8 cellular contexts compared by ENCODE assay signal in the genomic region with DNA sequence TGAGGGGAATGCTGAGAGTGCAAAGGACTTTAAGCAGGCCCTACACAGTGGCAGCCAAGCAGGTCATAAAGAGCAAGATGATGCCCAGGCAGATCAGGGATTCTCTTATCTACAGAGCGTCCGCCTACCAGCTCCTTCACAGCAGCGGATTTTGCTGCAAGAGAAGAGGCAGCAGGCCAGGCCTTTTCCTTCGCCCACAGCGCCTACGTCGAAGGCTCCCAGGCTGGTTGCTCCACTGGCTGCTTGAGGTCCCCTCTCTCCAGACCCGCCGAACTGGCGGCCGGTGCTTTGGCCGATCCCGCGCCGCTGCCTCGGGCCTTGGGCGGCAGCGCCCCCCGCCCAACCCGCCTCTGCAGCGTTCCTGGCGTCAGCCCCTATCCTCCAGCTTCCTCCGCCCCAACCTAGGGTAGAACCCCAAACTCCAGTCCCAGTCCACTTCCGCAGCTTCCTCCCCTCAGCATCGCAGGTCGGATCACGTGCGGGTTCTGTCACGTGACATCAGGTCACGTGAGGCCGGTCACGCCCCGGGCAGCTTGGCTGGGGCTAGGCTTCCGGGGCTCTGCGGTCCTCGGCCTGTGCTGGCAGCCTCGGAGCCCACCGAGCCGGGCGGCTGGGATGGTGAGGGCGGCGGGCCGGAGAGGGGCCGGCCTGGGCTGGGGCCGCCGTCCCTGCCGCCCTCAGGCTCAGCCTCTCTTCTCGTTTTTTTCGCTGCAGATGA. TPM values are rescaled to one million over a fixed set of nuclear protein-coding genes. Genes with fewer than 3 reads are reported as not detected.
DNase-seq lines count a peak whose midpoint lies in the region; ATAC-seq, FAIRE-seq and TF ChIP-seq lines count a peak whose summit lies in the region.
"Not testable (repeated sequence)": the region's sequence is repeated elsewhere in the genome, so short reads cannot be mapped to it uniquely, and the experiment has no call there.

Gene WASHC2C (plus strand): TSS at position 564 of the 718 bp plus-strand sequence. CDS start 52 bp downstream, at position 616.

- H3K9me3 ChIP-seq in HepG2 (ENCODE audit: low read length) = not testable (repeated sequence)

- H3K36me3 Mint-ChIP-seq in activated CD8-positive, alpha-beta T cell treated with anti-CD3 and anti-CD28 coated beads, Interleukin-2, amount 10 ng/mL, durations not matched to agents 7 days and 5 days (ENCODE audit: low read depth) = not testable (repeated sequence)

- CTCF ChIA-PET in activated CD8-positive, alpha-beta T cell treated with anti-CD3 and anti-CD28 coated beads, Interleukin-2, amount 10 ng/mL, durations not matched to agents 7 days and 5 days (lab: Charles Lee); HepG2 (lab: Yijun Ruan, JAX; ENCODE audit: low intra/inter-chr PET ratio, low total read pairs): not testable (repeated sequence)

- POLR2A ChIA-PET in activated CD8-positive, alpha-beta T cell treated with anti-CD3 and anti-CD28 coated beads, Interleukin-2, amount 10 ng/mL, durations not matched to agents 7 days and 5 days (lab: Charles Lee) = interaction anchor here (1.7 kb wide), 1 partner anchor 55 kb away, joined by 3 read pairs; the partner anchor contains the start of gene ZFAND4
- POLR2A ChIA-PET in HepG2 (lab: Yijun Ruan, JAX) = not testable (repeated sequence)

- TF ChIP-seq EP300 in HepG2 (IDR thresholded peaks at IDR 0.05; ENCODE audit: low read depth in 2 of 2, low read length in 2 of 2) (peak in 1 of 2 experiments; percentile 43; a peak in 1 of 4 replicates), HepG2 (CRISPR knock-in tag; IDR thresholded peaks at IDR 0.05; ENCODE audit: borderline replicate concordance) (peak; percentile 77)

- in situ Hi-C loops in HepG2 (cut with HindIII; ENCODE audit: extremely low pct_ligation_motif_present, low pct_unique_long_range_greater_than_20kb) = not testable (repeated sequence)

- peak within 1 kb of the TSS; percentile 58 to 98 (median 80) for H3K4me3 ChIP-seq in dorsolateral prefrontal cortex
- peak within 1 kb of the TSS; percentile 64 to 86 (median 81) for H3K4me3 ChIP-seq in HepG2 (replicated peaks in 1 of 3; ENCODE audit: insufficient read depth in 1 of 3, low read depth in 2 of 3, low read length in 3 of 3)

- TF ChIP-seq CTCF in dorsolateral prefrontal cortex (IDR thresholded peaks at IDR 0.05 in 54 of 56, conservative IDR thresholded peaks at IDR 0.05 in 2 of 56; ENCODE audit: low read depth in 1 of 56, partially characterized antibody in 56 of 56) = peak in 9 of 56 donors; percentile 13 to 43 (median 21)
- TF ChIP-seq CTCF in HepG2 (CRISPR knock-in tag; IDR thresholded peaks at IDR 0.05) = peak; percentile 29

- H3K27me3 ChIP-seq in dorsolateral prefrontal cortex; HepG2 (ENCODE audit: control insufficient read depth in 1 of 2, insufficient read depth in 2 of 2, low read length in 2 of 2): not testable (repeated sequence)

- TSS peak; percentile 93 for BruUV-seq in HepG2 (replicated peaks; lab: Mats Ljungman, UMichigan)

- TF ChIP-seq RAD21 in HepG2 (CRISPR knock-in tag; IDR thresholded peaks at IDR 0.05) = peak; percentile 54; the same call in 1 of the 2 replicates

- H3K4me1 Mint-ChIP-seq in activated CD8-positive, alpha-beta T cell treated with anti-CD3 and anti-CD28 coated beads, Interleukin-2, amount 10 ng/mL, durations not matched to agents 7 days and 5 days (ENCODE audit: low read depth) = peaks cover 11% of the 10 kb centered on the region

- FAIRE-seq in HepG2 (lab: Jason Lieb, UNC) = peak; percentile 72

- H2AFZ ChIP-seq in HepG2 (ENCODE audit: low read length) = not testable (repeated sequence)

- H3K4me2 ChIP-seq in HepG2 (ENCODE audit: low read depth, low read length) = peak within 1 kb of the TSS; percentile 78

- H3K4me1 ChIP-seq in HepG2 (ENCODE audit: insufficient read depth, low read length) = not testable (repeated sequence)

- ATAC-seq in GM19452 (IDR thresholded peaks at IDR 0.05; ENCODE audit: unreplicated experiment) (peak; percentile 95), HG03565 (IDR thresholded peaks at IDR 0.05; ENCODE audit: unreplicated experiment) (peak; percentile 89), HepG2 (peak; percentile 90)
- peak; percentile 93 for ATAC-seq in activated CD8-positive, alpha-beta T cell treated with anti-CD3 and anti-CD28 coated beads, Interleukin-2, amount 10 ng/mL, durations not matched to agents 7 days and 5 days

- H3K79me2 ChIP-seq in HepG2 (ENCODE audit: insufficient read depth, low read length) = not testable (repeated sequence)

- not testable (repeated sequence) for H3K9me3 Mint-ChIP-seq in activated CD8-positive, alpha-beta T cell treated with anti-CD3 and anti-CD28 coated beads, Interleukin-2, amount 10 ng/mL, durations not matched to agents 7 days and 5 days (ENCODE audit: insufficient read depth)

- intact Hi-C loops in dorsolateral prefrontal cortex (cut with DNase I) = loop anchor here (5.0 to 10.0 kb wide), 3 partner anchors 52 to 262 kb away; partner anchors contain the start of gene ZFAND4 (in 1 of the 2)
- intact Hi-C loops in HepG2 (cut with micrococcal nuclease; ENCODE audit: unreplicated experiment) = not testable (repeated sequence)

- peak in 1 of 2 experiments; percentile 70; a peak in 2 of 4 replicates for TF ChIP-seq POLR2A in HepG2 (IDR thresholded peaks at IDR 0.05; ENCODE audit: insufficient read depth in 1 of 2, low read depth in 2 of 2, low read length in 2 of 2)

- peak within 1 kb of the TSS; percentile 79 for H3K4me3 Mint-ChIP-seq in activated CD8-positive, alpha-beta T cell treated with anti-CD3 and anti-CD28 coated beads, Interleukin-2, amount 10 ng/mL, durations not matched to agents 7 days and 5 days

- peak within 1 kb of the TSS; percentile 86 for H3K27ac Mint-ChIP-seq in activated CD8-positive, alpha-beta T cell treated with anti-CD3 and anti-CD28 coated beads, Interleukin-2, amount 10 ng/mL, durations not matched to agents 7 days and 5 days

- H3K27ac ChIP-seq in dorsolateral prefrontal cortex (peak within 1 kb of the TSS in 56 of 59 donors; percentile 44 to 97 (median 79)), HepG2 (ENCODE audit: extremely low read length, insufficient read depth, low read length) (peak within 1 kb of the TSS; percentile 61)

- not testable (repeated sequence) for H3K27me3 Mint-ChIP-seq in activated CD8-positive, alpha-beta T cell treated with anti-CD3 and anti-CD28 coated beads, Interleukin-2, amount 10 ng/mL, durations not matched to agents 7 days and 5 days (ENCODE audit: low read depth)

- H3K9ac ChIP-seq in HepG2 (ENCODE audit: insufficient read depth, low read depth, low read length) = peak within 1 kb of the TSS; percentile 79

- peak; percentile 84 for DNase-seq in CD1c-positive myeloid dendritic cell (ENCODE audit: extremely low spot score)
- DNase-seq in NK-92 (lab: John Stamatoyannopoulos, UW; ENCODE audit: unreplicated experiment) = peak; percentile 46
- peak; percentile 95 for DNase-seq in activated CD8-positive, alpha-beta T cell treated with anti-CD3 and anti-CD28 coated beads, Interleukin-2, amount 10 ng/mL, durations not matched to agents 7 days and 5 days
- DNase-seq in dorsolateral prefrontal cortex = peak; percentile 79 to 98 (median 87)
- peak; percentile 85 for DNase-seq in HepG2 (ENCODE audit: low spot score)
- peak; percentile 99 for DNase-seq in stimulated activated CD4-positive, alpha-beta T cell treated with anti-CD3 and anti-CD28 coated beads, Interleukin-2, amount 100 ng/mL, for 48 hours

- WGBS in HepG2 (ENCODE audit: low lambda C conversion rate) = 2% methylated on average over 13 of the region's 49 CpGs

- not testable (repeated sequence) for H4K20me1 ChIP-seq in HepG2 (ENCODE audit: insufficient read depth, low read length)

- H3K36me3 ChIP-seq in HepG2 (replicated peaks in 1 of 2; ENCODE audit: control insufficient read depth in 1 of 2, insufficient read depth in 2 of 2, low read length in 2 of 2) = not testable (repeated sequence)

TF ChIP-seq in HepG2, 621 proteins besides CTCF, POLR2A, EP300 and RAD21 (continues in another document):
- TF ChIP-seq ZFX (CRISPR knock-in tag; IDR thresholded peaks at IDR 0.05; ENCODE audit: low read depth) = peak; percentile 82
- peak; percentile 90 for TF ChIP-seq KLF6 (CRISPR knock-in tag; IDR thresholded peaks at IDR 0.05)
- peak; percentile 60; the same call in 1 of the 2 replicates for TF ChIP-seq PHF21A (CRISPR knock-in tag; IDR thresholded peaks at IDR 0.05)
- TF ChIP-seq ZNF232 (CRISPR knock-in tag; IDR thresholded peaks at IDR 0.05; ENCODE audit: borderline replicate concordance) = peak; percentile 62; the same call in 1 of the 2 replicates
- TF ChIP-seq SALL2 (CRISPR knock-in tag; IDR thresholded peaks at IDR 0.05) = peak; percentile 96; the same call in 1 of the 2 replicates

RNA-seq across cellular contexts. Expression of gene WASHC2C, which starts in this region (rescaled TPM):
- 10 to 100 TPM; 39.4 to 42.9 TPM for total RNA-seq in activated CD8-positive, alpha-beta T cell treated with anti-CD3 and anti-CD28 coated beads, Interleukin-2, amount 10 ng/mL, durations not matched to agents 7 days and 5 days
- 10 to 100 TPM; 35.4 to 65.5 (median 50.8) TPM for total RNA-seq in dorsolateral prefrontal cortex
- 19.1 and 20.8 TPM in 2 replicates for total RNA-seq in HepG2 (2016; rRNA removed; fragmentation: Illumina TruSeq; extraction: Trizol)
- total RNA-seq in HepG2 (2016; cell fraction: cytosol; rRNA removed; fragmentation: Illumina TruSeq; extraction: Trizol; ENCODE audit: low read depth) = 4.8 and 4.9 TPM in 2 replicates
- 18.7 and 21.2 TPM in 2 replicates for total RNA-seq in HepG2 (2016; cell fraction: insoluble cytoplasmic fraction; rRNA removed; fragmentation: Illumina TruSeq; extraction: Trizol)
- 6.2 and 7.1 TPM in 2 replicates for total RNA-seq in HepG2 (2016; cell fraction: membrane; rRNA removed; fragmentation: Illumina TruSeq; extraction: Trizol)
- 25.9 and 29.1 TPM in 2 replicates for total RNA-seq in HepG2 (2016; cell fraction: nucleus; rRNA removed; fragmentation: Illumina TruSeq; extraction: Trizol)
- 17.3 and 17.8 TPM in 2 replicates for polyA plus RNA-seq in HepG2 (2011; rRNA removed)
- 7.0 and 7.1 TPM in 2 replicates for polyA plus RNA-seq in HepG2 (2011; cell fraction: cytosol; rRNA removed)
- 42.7 and 47.3 TPM in 2 replicates for polyA plus RNA-seq in HepG2 (2011; cell fraction: nucleus; rRNA removed)
- 12.5 and 12.9 TPM in 2 replicates for polyA plus RNA-seq in HepG2 (2012)
- polyA plus RNA-seq in HepG2 (2016; cell fraction: cytosol; fragmentation: Illumina TruSeq; extraction: Trizol; ENCODE audit: low read depth) = 1.4 and 1.9 TPM in 2 replicates
- 15.1 and 16.3 TPM in 2 replicates for polyA plus RNA-seq in HepG2 (2016; cell fraction: insoluble cytoplasmic fraction; fragmentation: Illumina TruSeq; extraction: Trizol; ENCODE audit: low read depth)
- polyA plus RNA-seq in HepG2 (2016; cell fraction: membrane; fragmentation: Illumina TruSeq; extraction: Trizol; ENCODE audit: low read depth) = 3.0 and 3.8 TPM in 2 replicates
- 55.5 and 56.4 TPM in 2 replicates for polyA plus RNA-seq in HepG2 (2016; cell fraction: nucleus; fragmentation: Illumina TruSeq; extraction: Trizol; ENCODE audit: insufficient read depth, low read depth)
- polyA minus RNA-seq in HepG2 (2011; rRNA and poly(A)+ RNA removed; ENCODE audit: low replicate concordance) = 8.0 and 18.3 TPM in 2 replicates
- polyA minus RNA-seq in HepG2 (2011; cell fraction: cytosol; rRNA and poly(A)+ RNA removed) = 8.4 and 9.6 TPM in 2 replicates
- polyA minus RNA-seq in HepG2 (2011; cell fraction: nucleus; rRNA and poly(A)+ RNA removed) = 39.1 and 55.3 TPM in 2 replicates

Comparison
In these comparisons a context has a peak if more than half of its experiments do, and no peak if none do; other contexts are left out.
1. Peak in every context shown above with its lines: DNase-seq, ATAC-seq, H3K4me3 ChIP-seq and H3K27ac ChIP-seq.
2. DNase-seq: peak in every context shown above with its lines; median percentile 99 in stimulated activated CD4-positive, alpha-beta T cell treated with anti-CD3 and anti-CD28 coated beads, Interleukin-2, amount 100 ng/mL, for 48 hours; 95 in activated CD8-positive, alpha-beta T cell treated with anti-CD3 and anti-CD28 coated beads, Interleukin-2, amount 10 ng/mL, durations not matched to agents 7 days and 5 days; 87 in dorsolateral prefrontal cortex; 85 in HepG2; 84 in CD1c-positive myeloid dendritic cell; 46 in NK-92.